Comparison of ENCODE assay signal across 19 cellular contexts in the genomic region with DNA sequence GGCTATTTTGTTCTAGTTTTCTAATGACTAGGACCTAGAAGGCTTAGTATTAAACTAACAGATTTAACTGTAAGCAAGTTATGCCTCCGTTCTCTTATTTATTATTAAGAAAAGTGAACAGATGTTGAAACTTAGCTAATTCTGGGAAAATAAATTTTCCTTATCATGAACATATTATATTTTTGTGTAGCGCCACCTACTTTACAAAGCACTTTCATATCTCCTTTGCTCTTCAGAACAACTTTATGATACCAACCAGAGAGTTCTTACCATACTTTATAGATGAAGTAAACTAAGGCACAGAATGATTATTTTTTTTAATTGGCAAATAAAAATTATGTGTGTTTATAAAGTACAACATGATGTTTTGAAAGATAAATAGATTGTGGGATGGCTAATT. TPM values are rescaled to one million over a fixed set of nuclear protein-coding genes. Genes with fewer than 3 reads are reported as not detected.
DNase-seq lines count a peak whose midpoint lies in the region; ATAC-seq and TF ChIP-seq lines count a peak whose summit lies in the region.
"Had no signal": no experiment of that assay in that cellular context is flagged by ENCODE, and none has a peak within 500 bp of the region (broad histone marks: within the 10 kb centered on the region; RNA-seq: fewer than 3 reads in every experiment).

No MANE protein-coding gene starts in this region.

- H3K4me3 Mint-ChIP-seq in HFFc6 (no peak overlapping the region), glutamatergic neuron (ENCODE audit: unreplicated experiment) (no peak overlapping the region)

- H3K79me2 ChIP-seq in OCI-LY7 (ENCODE audit: insufficient read depth, low read depth, low read length) = no peaks in the 10 kb centered on the region

- no peaks in the 10 kb centered on the region for H3K27me3 Mint-ChIP-seq in HFFc6 (ENCODE audit: insufficient read depth)
- H3K27me3 Mint-ChIP-seq in glutamatergic neuron (ENCODE audit: unreplicated experiment) = no peaks in the 10 kb centered on the region

- TF ChIP-seq CTCF in HFFc6 (IDR thresholded peaks at IDR 0.05) (peak; percentile 58), OCI-LY7 (conservative IDR thresholded peaks at IDR 0.05; ENCODE audit: low read length) (peak; percentile 66), choroid plexus epithelial cell (conservative IDR thresholded peaks at IDR 0.05; ENCODE audit: low read depth, low read length) (no peak), glutamatergic neuron (IDR thresholded peaks at IDR 0.05; ENCODE audit: partially characterized antibody, unreplicated experiment) (no peak)

- H3K36me3 Mint-ChIP-seq in HFFc6 (ENCODE audit: low read depth) = peaks cover 14% of the 10 kb centered on the region; the same call in 1 of the 2 replicates
- H3K36me3 Mint-ChIP-seq in glutamatergic neuron (ENCODE audit: unreplicated experiment) = no peaks in the 10 kb centered on the region

- ATAC-seq in GM21529 (IDR thresholded peaks at IDR 0.05; ENCODE audit: unreplicated experiment) (no peak), GM18519 (IDR thresholded peaks at IDR 0.05; ENCODE audit: low FRiP score, unreplicated experiment) (no peak), HG02884 (IDR thresholded peaks at IDR 0.05; ENCODE audit: unreplicated experiment) (no peak)

- no peak overlapping the region for H3K27ac ChIP-seq in OCI-LY7 (ENCODE audit: low read depth, low read length, poor library complexity, severe bottlenecking)
- H3K27ac ChIP-seq: BLaER1 treated with 17β-estradiol and CSF1 and Interleukin-3, amounts not matched to agents 10 nM and 100 nM; Peyer's patch had no signal

- no TSS peak for BruUV-seq in OCI-LY7 (replicated peaks; lab: Mats Ljungman, UMichigan)

- H3K4me3 ChIP-seq in OCI-LY7 (ENCODE audit: low read depth, low read length, poor library complexity, severe bottlenecking) = no peak overlapping the region
- no peak overlapping the region for H3K4me3 ChIP-seq in choroid plexus epithelial cell (ENCODE audit: low read depth, low read length)
- H3K4me3 ChIP-seq: BLaER1 treated with 17β-estradiol and CSF1 and Interleukin-3, amounts not matched to agents 10 nM and 100 nM; Peyer's patch had no signal

- CTCF ChIA-PET in OCI-LY7 (lab: Charles Lee; ENCODE audit: unreplicated experiment) = no interaction called here

- H3K4me1 Mint-ChIP-seq in HFFc6 (ENCODE audit: low read depth) (no peaks in the 10 kb centered on the region), glutamatergic neuron (ENCODE audit: low read depth, unreplicated experiment) (no peaks in the 10 kb centered on the region)

- no peaks in the 10 kb centered on the region for H3K9me2 ChIP-seq in OCI-LY7 (ENCODE audit: insufficient read depth, low read length)

- POLR2A ChIA-PET in OCI-LY7 (lab: Charles Lee) = interaction anchor here (0.7 to 1.5 kb wide), 5 partner anchors 10 to 32 kb away, joined by 3 to 4 read pairs (median 4); no protein-coding TSS in a partner anchor

- H3K27ac Mint-ChIP-seq in HFFc6 = no peak overlapping the region
- H3K27ac Mint-ChIP-seq in glutamatergic neuron (ENCODE audit: unreplicated experiment) = no peak overlapping the region

- H3K36me3 ChIP-seq in OCI-LY7 (ENCODE audit: insufficient read depth, low read length) = peaks cover 56% of the 10 kb centered on the region

- H3K4me2 ChIP-seq in OCI-LY7 (ENCODE audit: low read length) = no peak overlapping the region
- H3K4me2 ChIP-seq: BLaER1 treated with 17β-estradiol and CSF1 and Interleukin-3, amounts not matched to agents 10 nM and 100 nM had no signal

- H3K9me3 ChIP-seq in OCI-LY7 (ENCODE audit: low read length) = no peaks in the 10 kb centered on the region
- H3K9me3 ChIP-seq: BLaER1 treated with 17β-estradiol and CSF1 and Interleukin-3, amounts not matched to agents 10 nM and 100 nM; Peyer's patch had no signal

- intact Hi-C loops in OCI-LY7 (cut with micrococcal nuclease; ENCODE audit: unreplicated experiment) = no loop called here

- no peak overlapping the region for H2AFZ ChIP-seq in OCI-LY7 (ENCODE audit: low read length)

- H3K4me1 ChIP-seq in OCI-LY7 (ENCODE audit: insufficient read depth, low read length, poor library complexity, severe bottlenecking) = no peaks in the 10 kb centered on the region
- H3K4me1 ChIP-seq: BLaER1 treated with 17β-estradiol and CSF1 and Interleukin-3, amounts not matched to agents 10 nM and 100 nM; Peyer's patch had no signal

- DNase-seq in HFFc6 (no peak), OCI-LY7 (ENCODE audit: low spot score) (no peak), choroid plexus epithelial cell (ENCODE audit: low read depth) (peak; percentile 15), glutamatergic neuron (no peak)
- DNase-seq: DND-41, GDM1, Karpas-422, NCI-H187, NCI-H2171, NCI-H446, NCI-H69, Peyer's patch, SHP77 had no signal

- H3K9me3 Mint-ChIP-seq in HFFc6 (no peaks in the 10 kb centered on the region), glutamatergic neuron (ENCODE audit: unreplicated experiment) (no peaks in the 10 kb centered on the region)

- H4K20me1 ChIP-seq in OCI-LY7 (ENCODE audit: insufficient read depth, low read length) = no peaks in the 10 kb centered on the region
- H4K20me1 ChIP-seq: BLaER1 treated with 17β-estradiol and CSF1 and Interleukin-3, amounts not matched to agents 10 nM and 100 nM had no signal

RNA-seq across cellular contexts. Expression of a gene that starts 59.4 kb away (rescaled TPM):
- total RNA-seq in HFFc6 (2021; fragmentation: NEBNext Ultra II Directional; extraction: Animal tissue kit (Norgen Biotek cat#: 25700)) = not detected
- total RNA-seq in OCI-LY7 (2014; rRNA removed; shearing (Covaris generic)) = 0.54 TPM in 1 of 2 replicates, not detected in the other
- not detected in 2 replicates for total RNA-seq in OCI-LY7 (2022)
- 0.47 TPM for total RNA-seq in glutamatergic neuron (ENCODE audit: unreplicated experiment)
- total RNA-seq: H1; Peyer's patch; T-helper 1 cell treated with Interleukin-12 subunit alpha and Interleukin-12 subunit beta and Interleukin-4 antibody, amounts not matched to agents 30 ng/mL and 1 ng/mL, for 36 hours had no signal

Comparison
In these comparisons a context has a peak if more than half of its experiments do, and no peak if none do; other contexts are left out.
1. CTCF ChIP-seq: peak in HFFc6 (single experiment) and OCI-LY7 (single experiment); none in choroid plexus epithelial cell (single experiment) and glutamatergic neuron (single experiment).